In genomic region chr17:64607862-64608565, GRCh38 we compare ENCODE assay signal across 16 cellular contexts. TPM values are rescaled to one million over a fixed set of nuclear protein-coding genes. Genes with fewer than 3 reads are reported as not detected.
DNase-seq lines count a peak whose midpoint lies in the region; ATAC-seq and FAIRE-seq lines count a peak whose summit lies in the region.
"Had no signal": no experiment of that assay in that cellular context is flagged by ENCODE, and none has a peak within 500 bp of the region (broad histone marks: within the 10 kb centered on the region; RNA-seq: fewer than 3 reads in every experiment).

No MANE protein-coding gene starts in this region.

- H3K27ac Mint-ChIP-seq in activated naive CD4-positive, alpha-beta T cell treated with anti-CD3 and anti-CD28 coated beads, Interleukin-2, amount 10 ng/mL, durations not matched to agents 7 days and 5 days = peak overlapping the region; percentile 0
- H3K27ac Mint-ChIP-seq in stimulated activated effector memory CD8-positive, alpha-beta T cell treated with anti-CD3 and anti-CD28 coated beads, Interleukin-12 subunit alpha, Interleukin-12 subunit beta, amount 100 ng/mL, for 72 hours = peak overlapping the region; percentile 59
- H3K27ac Mint-ChIP-seq: H9, IgD-negative memory B cell had no signal

- DNase-seq in activated naive CD4-positive, alpha-beta T cell treated with anti-CD3 and anti-CD28 coated beads, Interleukin-2, amount 10 ng/mL, durations not matched to agents 7 days and 5 days = no peak
- DNase-seq in activated naive CD4-positive, alpha-beta T cell treated with anti-CD3 and anti-CD28 coated beads, Interleukin-2, amount 50 U/mL, for 16 hours = no peak
- no peak for DNase-seq in SK-N-MC (ENCODE audit: low read depth, low spot score)
- no peak for DNase-seq in stimulated activated effector memory CD8-positive, alpha-beta T cell treated with anti-CD3 and anti-CD28 coated beads, Interleukin-12 subunit alpha, Interleukin-12 subunit beta, amount 100 ng/mL, for 72 hours (ENCODE audit: low spot score in 2 of 2)
- DNase-seq in MG63 = no peak
- DNase-seq: Caco-2, esophagus squamous epithelium, H9, NCI-H187 had no signal

- peak; percentile 78 for FAIRE-seq in endometrium (lab: Jason Lieb, UNC)

- H3K4me3 ChIP-seq in SK-N-MC (no peak overlapping the region), MG63 (no peak overlapping the region)
- H3K4me3 ChIP-seq: esophagus squamous epithelium had no signal

- no peak overlapping the region for H3K9ac ChIP-seq in SK-N-MC (ENCODE audit: insufficient read length)

- ATAC-seq in stimulated activated effector memory CD8-positive, alpha-beta T cell treated with anti-CD3 and anti-CD28 coated beads, Interleukin-12 subunit alpha, Interleukin-12 subunit beta, amount 100 ng/mL, for 72 hours = no peak
- ATAC-seq in GM19395 (IDR thresholded peaks at IDR 0.05; ENCODE audit: unreplicated experiment) (no peak), GM18498 (IDR thresholded peaks at IDR 0.05; ENCODE audit: unreplicated experiment) (no peak)
- ATAC-seq: sciatic nerve had no signal

- H3K36me3 ChIP-seq in SK-N-MC (ENCODE audit: insufficient read depth, low read length) (no peaks in the 10 kb centered on the region), MG63 (peaks cover 37% of the 10 kb centered on the region)
- H3K36me3 ChIP-seq: esophagus squamous epithelium had no signal

- CTCF ChIA-PET in activated naive CD4-positive, alpha-beta T cell treated with anti-CD3 and anti-CD28 coated beads, Interleukin-2, amount 10 ng/mL, durations not matched to agents 7 days and 5 days (lab: Charles Lee) = no interaction called here

- H3K27me3 Mint-ChIP-seq in activated naive CD4-positive, alpha-beta T cell treated with anti-CD3 and anti-CD28 coated beads, Interleukin-2, amount 10 ng/mL, durations not matched to agents 7 days and 5 days = no peaks in the 10 kb centered on the region
- H3K27me3 Mint-ChIP-seq: IgD-negative memory B cell had no signal

- no peak overlapping the region for H3K4me3 Mint-ChIP-seq in activated naive CD4-positive, alpha-beta T cell treated with anti-CD3 and anti-CD28 coated beads, Interleukin-2, amount 10 ng/mL, durations not matched to agents 7 days and 5 days
- H3K4me3 Mint-ChIP-seq in stimulated activated effector memory CD8-positive, alpha-beta T cell treated with anti-CD3 and anti-CD28 coated beads, Interleukin-12 subunit alpha, Interleukin-12 subunit beta, amount 100 ng/mL, for 72 hours = peak overlapping the region; percentile 35
- H3K4me3 Mint-ChIP-seq: H9 had no signal

- no peaks in the 10 kb centered on the region for H3K27me3 ChIP-seq in MG63
- H3K27me3 ChIP-seq: esophagus squamous epithelium had no signal

- peaks cover 14% of the 10 kb centered on the region for H3K4me1 Mint-ChIP-seq in activated naive CD4-positive, alpha-beta T cell treated with anti-CD3 and anti-CD28 coated beads, Interleukin-2, amount 10 ng/mL, durations not matched to agents 7 days and 5 days
- peaks cover 24% of the 10 kb centered on the region for H3K4me1 Mint-ChIP-seq in stimulated activated effector memory CD8-positive, alpha-beta T cell treated with anti-CD3 and anti-CD28 coated beads, Interleukin-12 subunit alpha, Interleukin-12 subunit beta, amount 100 ng/mL, for 72 hours
- H3K4me1 Mint-ChIP-seq: H9 had no signal

- H3K27ac ChIP-seq in SK-N-MC = 0 out of 2 replicates have a peak overlapping the region, but pooled peaks have one; percentile 10
- H3K27ac ChIP-seq: esophagus squamous epithelium, HL-60, VCaP had no signal

- no peaks in the 10 kb centered on the region for H3K9me3 Mint-ChIP-seq in activated naive CD4-positive, alpha-beta T cell treated with anti-CD3 and anti-CD28 coated beads, Interleukin-2, amount 10 ng/mL, durations not matched to agents 7 days and 5 days
- H3K9me3 Mint-ChIP-seq in stimulated activated effector memory CD8-positive, alpha-beta T cell treated with anti-CD3 and anti-CD28 coated beads, Interleukin-12 subunit alpha, Interleukin-12 subunit beta, amount 100 ng/mL, for 72 hours = no peaks in the 10 kb centered on the region
- H3K9me3 Mint-ChIP-seq: IgD-negative memory B cell had no signal

- no peaks in the 10 kb centered on the region for H3K36me3 Mint-ChIP-seq in activated naive CD4-positive, alpha-beta T cell treated with anti-CD3 and anti-CD28 coated beads, Interleukin-2, amount 10 ng/mL, durations not matched to agents 7 days and 5 days
- H3K36me3 Mint-ChIP-seq in stimulated activated effector memory CD8-positive, alpha-beta T cell treated with anti-CD3 and anti-CD28 coated beads, Interleukin-12 subunit alpha, Interleukin-12 subunit beta, amount 100 ng/mL, for 72 hours = no peaks in the 10 kb centered on the region

- H3K9me3 ChIP-seq in SK-N-MC (ENCODE audit: low read depth, low read length) = no peaks in the 10 kb centered on the region
- H3K9me3 ChIP-seq in MG63 = no peaks in the 10 kb centered on the region
- H3K9me3 ChIP-seq: Caco-2, esophagus squamous epithelium had no signal

RNA-seq across cellular contexts. Expression of gene SMURF2, which starts 54.1 kb away (rescaled TPM):
- 154 and 184 TPM in 2 replicates for total RNA-seq in MG63 (2014; rRNA removed; shearing (Covaris generic); ENCODE audit: low replicate concordance)
